ENCODE assay signal across 8 cellular contexts in the genomic region with DNA sequence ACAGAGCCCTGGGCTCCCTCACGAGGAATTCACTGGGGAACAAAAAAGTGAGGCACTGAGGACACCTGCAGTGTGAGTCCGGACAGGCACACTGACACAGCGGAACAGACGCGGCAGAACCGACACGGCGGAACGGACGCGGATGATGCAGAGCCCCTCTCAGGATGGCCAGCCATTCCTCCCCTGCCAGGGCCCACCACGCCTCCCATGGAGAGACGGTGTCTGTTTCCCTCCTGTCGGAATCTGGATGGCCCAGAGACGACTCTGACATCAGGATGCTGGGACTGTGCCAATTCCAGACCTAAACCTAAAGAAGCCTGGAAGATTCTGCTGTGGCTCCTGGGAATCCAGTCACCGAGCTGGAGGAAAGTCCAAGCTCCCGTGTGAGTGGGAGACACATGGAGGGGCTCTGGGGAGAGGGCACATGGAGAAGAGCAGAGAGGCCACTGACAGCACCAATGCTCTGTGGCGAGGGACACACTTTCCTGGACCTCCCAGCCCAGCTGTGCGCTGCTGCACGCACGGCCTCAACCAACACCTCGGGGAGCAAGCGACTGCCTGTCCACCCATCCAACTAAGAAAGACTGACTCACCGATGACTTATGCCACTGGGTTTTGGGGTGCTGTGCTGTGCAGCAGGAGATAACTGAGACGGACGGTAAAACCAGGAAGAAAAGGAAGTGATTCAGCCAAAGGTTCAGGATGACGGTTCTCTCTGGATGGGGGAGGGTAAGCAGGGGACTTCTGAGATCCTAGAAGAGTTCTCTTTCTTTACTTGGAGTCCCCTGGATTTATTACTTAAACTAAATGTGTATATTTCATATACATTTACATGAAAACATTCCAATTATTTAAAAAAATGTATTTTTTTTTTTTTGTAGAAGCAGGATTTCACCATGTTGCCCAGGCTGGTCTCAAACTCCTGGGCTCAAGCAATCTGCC. TPM values are rescaled to one million over a fixed set of nuclear protein-coding genes. Genes with fewer than 3 reads are reported as not detected.
DNase-seq lines count a peak whose midpoint lies in the region; ATAC-seq and TF ChIP-seq lines count a peak whose summit lies in the region.

No MANE protein-coding gene starts in this region.

- no peaks in the 10 kb centered on the region for H3K27me3 ChIP-seq in thymus (ENCODE audit: control insufficient read depth, insufficient read depth)
- no peaks in the 10 kb centered on the region for H3K27me3 ChIP-seq in aorta (ENCODE audit: control insufficient read depth in 1 of 2, insufficient read depth in 2 of 2, low read length in 1 of 2)

- CTCF ChIA-PET in activated B cell treated with CpG ODN at 0.5 μM for 24 hours (lab: Charles Lee), result interaction anchor here (1.7 to 2.4 kb wide), 2 partner anchors 137 kb away, joined by 4 to 11 read pairs; no protein-coding TSS in a partner anchor

- H3K27me3 Mint-ChIP-seq in activated naive CD4-positive, alpha-beta T cell treated with anti-CD3 and anti-CD28 coated beads, Interleukin-2, amount 50 U/mL, for 24 hours, result no peaks in the 10 kb centered on the region
- H3K27me3 Mint-ChIP-seq in activated B cell treated with CpG ODN at 0.5 μM for 24 hours, result no peaks in the 10 kb centered on the region
- H3K27me3 Mint-ChIP-seq in glutamatergic neuron (ENCODE audit: unreplicated experiment), result peaks cover 10% of the 10 kb centered on the region

- H3K4me1 ChIP-seq in thymus (ENCODE audit: control insufficient read depth, insufficient read depth, low read length) (peaks cover 7% of the 10 kb centered on the region), aorta (ENCODE audit: control insufficient read depth in 1 of 2, insufficient read depth in 2 of 2, low read length in 2 of 2) (peaks cover 0 to 6% of the 10 kb centered on the region in 2 donors)

- H3K27ac ChIP-seq in thymus (ENCODE audit: low read depth), result peak overlapping the region; percentile 37
- peak overlapping the region in 1 of 2 donors; percentile 58 for H3K27ac ChIP-seq in aorta (ENCODE audit: low read depth in 1 of 2, low read length in 2 of 2)

- TF ChIP-seq CTCF in activated B cell treated with CpG ODN at 0.5 μM for 24 hours (IDR thresholded peaks at IDR 0.05) (no peak), glutamatergic neuron (IDR thresholded peaks at IDR 0.05; ENCODE audit: partially characterized antibody, unreplicated experiment) (no peak)

- H3K4me3 ChIP-seq in thymus (ENCODE audit: low read length), result no peak overlapping the region
- no peak overlapping the region for H3K4me3 ChIP-seq in aorta (ENCODE audit: low read length in 2 of 2)

- H3K36me3 ChIP-seq in thymus (ENCODE audit: control insufficient read depth, insufficient read depth) (peaks cover 23% of the 10 kb centered on the region), aorta (ENCODE audit: control insufficient read depth in 1 of 2, insufficient read depth in 2 of 2, low read length in 1 of 2) (no peaks in the 10 kb centered on the region)

- WGBS in thymus, result 82% methylated on average over 27 of the region's 27 CpGs
- 80 to 81% methylated on average over 27 of the region's 27 CpGs for WGBS in aorta, 2 donors

- no peaks in the 10 kb centered on the region for H3K9me3 Mint-ChIP-seq in activated naive CD4-positive, alpha-beta T cell treated with anti-CD3 and anti-CD28 coated beads, Interleukin-2, amount 50 U/mL, for 24 hours
- H3K9me3 Mint-ChIP-seq in activated B cell treated with CpG ODN at 0.5 μM for 24 hours (no peaks in the 10 kb centered on the region), glutamatergic neuron (ENCODE audit: unreplicated experiment) (peaks cover 11% of the 10 kb centered on the region)

- H3K9me3 ChIP-seq in thymus (ENCODE audit: control insufficient read depth), result no peaks in the 10 kb centered on the region
- no peaks in the 10 kb centered on the region for H3K9me3 ChIP-seq in aorta (ENCODE audit: control insufficient read depth, low read length)

- peak overlapping the region; percentile 100 for H3K27ac Mint-ChIP-seq in activated naive CD4-positive, alpha-beta T cell treated with anti-CD3 and anti-CD28 coated beads, Interleukin-2, amount 50 U/mL, for 24 hours
- H3K27ac Mint-ChIP-seq in activated B cell treated with CpG ODN at 0.5 μM for 24 hours (peak overlapping the region; percentile 89), glutamatergic neuron (ENCODE audit: unreplicated experiment) (peak overlapping the region; percentile 38)

- DNase-seq in activated naive CD4-positive, alpha-beta T cell treated with anti-CD3 and anti-CD28 coated beads, Interleukin-2, amount 50 U/mL, for 16 hours, result no peak
- DNase-seq in activated B cell treated with CpG ODN at 0.5 μM for 24 hours, result no peak
- no peak for DNase-seq in glutamatergic neuron
- no peak for DNase-seq in aorta
- no peak for DNase-seq in central memory CD4-positive, alpha-beta T cell
- DNase-seq in NCI-H69 (lab: John Stamatoyannopoulos, UW), result no peak

- H3K4me1 Mint-ChIP-seq in activated naive CD4-positive, alpha-beta T cell treated with anti-CD3 and anti-CD28 coated beads, Interleukin-2, amount 50 U/mL, for 24 hours, result peaks cover 95% of the 10 kb centered on the region
- H3K4me1 Mint-ChIP-seq in activated B cell treated with CpG ODN at 0.5 μM for 24 hours, result peaks cover 76% of the 10 kb centered on the region
- H3K4me1 Mint-ChIP-seq in glutamatergic neuron (ENCODE audit: low read depth, unreplicated experiment), result peaks cover 48% of the 10 kb centered on the region

- H3K36me3 Mint-ChIP-seq in activated naive CD4-positive, alpha-beta T cell treated with anti-CD3 and anti-CD28 coated beads, Interleukin-2, amount 50 U/mL, for 24 hours, result peaks cover 18% of the 10 kb centered on the region
- peaks cover 56% of the 10 kb centered on the region for H3K36me3 Mint-ChIP-seq in activated B cell treated with CpG ODN at 0.5 μM for 24 hours (ENCODE audit: low read depth)
- peaks cover 5% of the 10 kb centered on the region for H3K36me3 Mint-ChIP-seq in glutamatergic neuron (ENCODE audit: unreplicated experiment)

- no peak for ATAC-seq in activated B cell treated with CpG ODN at 0.5 μM for 24 hours (ENCODE audit: low read depth)
- no peak for ATAC-seq in aorta (ENCODE audit: low FRiP score)

- POLR2A ChIA-PET in activated B cell treated with CpG ODN at 0.5 μM for 24 hours (lab: Charles Lee), result interaction anchor here (1.6 to 8.3 kb wide), 3 partner anchors 9 to 22 kb away, joined by 5 to 94 read pairs (median 90); partner anchors contain the start of gene ZBTB17

- intact Hi-C loops in activated B cell treated with CpG ODN at 0.5 μM for 24 hours (cut with micrococcal nuclease) (loop anchor here (10.0 kb wide), 1 partner anchor 102 kb away; no protein-coding TSS in a partner anchor), aorta (cut with DNase I) (loop anchor here in 1 of 2 donors (5.0 kb wide), 1 partner anchor 150 kb away; no protein-coding TSS in a partner anchor)

- peak overlapping the region; percentile 68 for H3K4me3 Mint-ChIP-seq in activated naive CD4-positive, alpha-beta T cell treated with anti-CD3 and anti-CD28 coated beads, Interleukin-2, amount 50 U/mL, for 24 hours
- H3K4me3 Mint-ChIP-seq in activated B cell treated with CpG ODN at 0.5 μM for 24 hours (no peak overlapping the region), glutamatergic neuron (ENCODE audit: unreplicated experiment) (peak overlapping the region; percentile 4)

RNA-seq across cellular contexts. Expression of gene ZBTB17, which starts 23.3 kb away (rescaled TPM):
- total RNA-seq in activated B cell treated with CpG ODN at 0.5 μM for 24 hours, result 109 and 121 TPM in 2 replicates
- total RNA-seq in glutamatergic neuron (ENCODE audit: unreplicated experiment), result 86.9 TPM
- polyA plus RNA-seq in thymus, result 81.3 TPM
- 10 to 100 TPM; 42.3 to 55.5 TPM for total RNA-seq in aorta
- 100 to 1,000 TPM in 1 of 2 donors, 10 to 100 TPM in 1; 15.0 to 134 TPM for polyA plus RNA-seq in aorta

RNA-seq across cellular contexts. Expression of gene SRARP, which starts 51.4 kb away (rescaled TPM):
- 0.07 TPM in 1 of 2 replicates, not detected in the other for total RNA-seq in activated B cell treated with CpG ODN at 0.5 μM for 24 hours
- total RNA-seq in glutamatergic neuron (ENCODE audit: unreplicated experiment), result not detected
- polyA plus RNA-seq in thymus, result 0.11 TPM
- not detected for total RNA-seq in aorta
- not detected for polyA plus RNA-seq in aorta

Comparison
In these comparisons a context has a peak if more than half of its experiments do, and no peak if none do; other contexts are left out.
1. H3K27ac Mint-ChIP-seq: peak in every context shown above with its lines; median percentile 100 in activated naive CD4-positive, alpha-beta T cell treated with anti-CD3 and anti-CD28 coated beads, Interleukin-2, amount 50 U/mL, for 24 hours; 89 in activated B cell treated with CpG ODN at 0.5 μM for 24 hours; 38 in glutamatergic neuron.